ENCODE assay signal across 22 cellular contexts in genomic region chr7:131151034-131151433, GRCh38.
DNase-seq lines count a peak whose midpoint lies in the region; ATAC-seq and TF ChIP-seq lines count a peak whose summit lies in the region.
"Had no signal": no experiment of that assay in that cellular context is flagged by ENCODE, and none has a peak within 500 bp of the region (broad histone marks: within the 10 kb centered on the region; RNA-seq: fewer than 3 reads in every experiment).

No MANE protein-coding gene starts in this region.

- H2BK120ac ChIP-seq in mesenchymal stem cell (ENCODE audit: low read depth, low read length) = no peak overlapping the region

- ATAC-seq in HG02981 (IDR thresholded peaks at IDR 0.05; ENCODE audit: unreplicated experiment) = no peak
- ATAC-seq in omental fat pad (ENCODE audit: low FRiP score) = no peak
- ATAC-seq: Panc1 had no signal

- H2BK15ac ChIP-seq in mesenchymal stem cell (ENCODE audit: low read depth, poor library complexity, severe bottlenecking) = no peak overlapping the region

- no peak overlapping the region for H4K8ac ChIP-seq in mesenchymal stem cell (ENCODE audit: low read length)

- no peak overlapping the region for H4K91ac ChIP-seq in mesenchymal stem cell (ENCODE audit: low read length)

- H3K14ac ChIP-seq in mesenchymal stem cell (ENCODE audit: low read length in 2 of 2) = no peak overlapping the region

- H3K9me3 ChIP-seq in adrenal gland (replicated peaks in 1 of 3) (no peaks in the 10 kb centered on the region), mesenchymal stem cell (ENCODE audit: control insufficient read depth, low read length) (no peaks in the 10 kb centered on the region), MG63 (no peaks in the 10 kb centered on the region)

- H3K9ac ChIP-seq in mesenchymal stem cell (ENCODE audit: low read length) = peak overlapping the region; percentile 64
- H3K9ac ChIP-seq: KMS-11 had no signal

- in situ Hi-C loops in G401 (cut with HindIII; ENCODE audit: low sequenced_read_pairs) = no loop called here

- DNase-seq in G401 (ENCODE audit: low spot score) (peak; percentile 16), adrenal gland (peak in 2 of 7 donors; percentile 11 to 24), mesenchymal stem cell (no peak), superior temporal gyrus (ENCODE audit: extremely low spot score) (peak; percentile 68), MG63 (no peak), omental fat pad (ENCODE audit: low spot score) (no peak)
- DNase-seq: C1 segment of cervical spinal cord; Calu3; CD8-positive, alpha-beta memory T cell; DMS153; GF-D8; H9; NCI-H1105; NCI-H146; NCI-H2029 treated with DMSO at 0.1 percent for 48 hours; NCI-H226; NCI-H510A treated with DMSO at 0.1 percent for 48 hours; NCI-H748 treated with DMSO at 0.1 percent for 48 hours; NK-92 treated with Interleukin-12 subunit alpha and Interleukin-12 subunit beta, amount 100 ng/mL, for 24 hours had no signal

- H2BK5ac ChIP-seq in mesenchymal stem cell (ENCODE audit: low read depth, low read length, poor library complexity, severe bottlenecking) = no peak overlapping the region

- H3K23ac ChIP-seq in mesenchymal stem cell (ENCODE audit: low read length in 2 of 2) = no peak overlapping the region

- no peak overlapping the region for H3K4ac ChIP-seq in mesenchymal stem cell (ENCODE audit: low read depth in 1 of 2, low read length in 2 of 2)

- H2BK12ac ChIP-seq in mesenchymal stem cell (ENCODE audit: low read length in 2 of 2) = no peak overlapping the region

- no peak overlapping the region for H2AFZ ChIP-seq in mesenchymal stem cell (ENCODE audit: low read depth, low read length)

- no peak overlapping the region for H3K18ac ChIP-seq in mesenchymal stem cell (ENCODE audit: low read depth in 1 of 2, low read length in 2 of 2)

- H3K4me3 ChIP-seq in adrenal gland (peak overlapping the region in 1 of 4 donors; percentile 1), mesenchymal stem cell (ENCODE audit: insufficient read depth in 1 of 2, low read depth in 1 of 2, low read length in 2 of 2) (no peak overlapping the region), MG63 (no peak overlapping the region)

- TF ChIP-seq CTCF in adrenal gland (IDR thresholded peaks at IDR 0.05) (no peak), omental fat pad (IDR thresholded peaks at IDR 0.05) (no peak)

- WGBS in adrenal gland, 4 donors = 21 to 37% (median 29%) methylated on average over 3 of the region's 3 CpGs
- WGBS in mesenchymal stem cell = 100% methylated on average over 2 of the region's 3 CpGs

- H3K27ac ChIP-seq in adrenal gland (peak overlapping the region; percentile 28 to 58 (median 39)), mesenchymal stem cell (ENCODE audit: low read length, poor library complexity, severe bottlenecking) (no peak overlapping the region)
- H3K27ac ChIP-seq: KMS-11 had no signal

- TF ChIP-seq POLR2A in adrenal gland (IDR thresholded peaks at IDR 0.05) = no peak

- H3K36me3 ChIP-seq in adrenal gland (replicated peaks in 1 of 2) = no peaks in the 10 kb centered on the region
- no peaks in the 10 kb centered on the region for H3K36me3 ChIP-seq in mesenchymal stem cell (ENCODE audit: control insufficient read depth in 1 of 2, insufficient read depth in 2 of 2, low read depth in 1 of 2, low read length in 2 of 2)
- H3K36me3 ChIP-seq in MG63 = no peaks in the 10 kb centered on the region

- H3K27me3 ChIP-seq in adrenal gland (no peaks in the 10 kb centered on the region), mesenchymal stem cell (ENCODE audit: control insufficient read depth in 1 of 2, insufficient read depth in 1 of 2, low read length in 2 of 2) (no peaks in the 10 kb centered on the region), MG63 (no peaks in the 10 kb centered on the region)

- H2AK5ac ChIP-seq in mesenchymal stem cell (ENCODE audit: low read length, severe bottlenecking) = no peak overlapping the region

- H3K4me2 ChIP-seq in mesenchymal stem cell (ENCODE audit: low read length, poor library complexity, severe bottlenecking) = no peak overlapping the region
- H3K4me2 ChIP-seq: KMS-11 had no signal

- intact Hi-C loops in adrenal gland (cut with DNase I) = no loop called here

- no peaks in the 10 kb centered on the region for H3K79me1 ChIP-seq in mesenchymal stem cell (replicated peaks; ENCODE audit: low read length, poor library complexity, severe bottlenecking)

- H3K4me1 ChIP-seq in adrenal gland (replicated peaks in 1 of 2) = peaks cover 0 to 27% of the 10 kb centered on the region in 2 donors
- H3K4me1 ChIP-seq in mesenchymal stem cell (ENCODE audit: control insufficient read depth, insufficient read depth, low read depth, low read length) = no peaks in the 10 kb centered on the region

Comparison
In these comparisons a context has a peak if more than half of its experiments do, and no peak if none do; other contexts are left out.
1. DNase-seq: peak in G401 (single experiment) and superior temporal gyrus (single experiment); none in mesenchymal stem cell (single experiment), MG63 (single experiment) and omental fat pad (single experiment).